9 cellular contexts compared by ENCODE assay signal in the genomic region with DNA sequence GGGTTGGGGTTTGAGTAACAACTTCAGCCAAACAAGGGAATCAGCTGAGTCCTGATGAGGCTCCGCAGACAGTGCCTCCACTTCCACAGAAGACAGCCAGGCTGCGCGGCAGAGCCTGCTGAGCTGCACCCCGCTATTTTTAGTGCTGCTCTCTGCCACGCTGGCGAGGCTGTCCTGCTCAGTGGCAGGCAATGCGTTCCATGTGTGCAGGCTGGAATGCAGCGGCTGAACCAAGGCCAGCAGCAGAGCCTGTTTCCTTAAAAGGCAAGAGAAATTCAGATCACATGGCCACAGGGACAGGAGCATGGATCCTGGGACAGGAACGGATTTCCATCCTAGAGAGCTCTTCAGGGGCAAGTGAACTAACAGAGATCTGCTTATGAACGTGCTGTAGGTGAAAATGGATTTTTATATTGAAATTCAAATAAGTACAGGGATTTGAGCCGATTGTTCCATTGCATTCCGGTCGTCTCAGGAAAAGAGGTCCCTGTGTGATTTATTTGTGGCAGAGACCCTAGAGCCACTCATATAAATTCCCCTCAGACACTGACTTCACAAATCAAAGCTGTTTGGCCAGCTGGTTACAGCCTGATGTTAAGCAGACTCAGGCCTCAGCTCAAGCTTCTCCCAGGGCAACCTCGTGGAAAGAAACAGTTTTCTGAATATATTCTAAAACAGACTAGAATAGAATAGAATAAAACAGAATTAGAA.
DNase-seq lines count a peak whose midpoint lies in the region; TF ChIP-seq lines count a peak whose summit lies in the region.
"Had no signal": no experiment of that assay in that cellular context is flagged by ENCODE, and none has a peak within 500 bp of the region (broad histone marks: within the 10 kb centered on the region; RNA-seq: fewer than 3 reads in every experiment).

No MANE protein-coding gene starts in this region.

- DNase-seq in AG04449 (ENCODE audit: low read depth, low spot score) (peak; percentile 97), SW480 (ENCODE audit: low spot score) (peak; percentile 39), glutamatergic neuron (peak; percentile 34), neural crest cell (ENCODE audit: low read depth, low spot score) (peak; percentile 23), NOMO-1 (lab: John Stamatoyannopoulos, UW; ENCODE audit: unreplicated experiment in 2 of 2) (no peak), activated gamma-delta T cell (lab: John Stamatoyannopoulos, UW) (no peak), COR-L47 (lab: John Stamatoyannopoulos, UW) (no peak)
- no peak for DNase-seq in stimulated activated CD4-positive, alpha-beta T cell treated with anti-CD3 and anti-CD28 coated beads, Interleukin-2, amount 100 ng/mL, for 24 hours

- no peak overlapping the region for H3K4me3 Mint-ChIP-seq in glutamatergic neuron (ENCODE audit: unreplicated experiment)
- H3K4me3 Mint-ChIP-seq in neural crest cell = no peak overlapping the region

- peaks cover 4% of the 10 kb centered on the region for H3K27me3 Mint-ChIP-seq in glutamatergic neuron (ENCODE audit: unreplicated experiment)
- no peaks in the 10 kb centered on the region for H3K27me3 Mint-ChIP-seq in neural crest cell (ENCODE audit: low read depth)

- H3K4me1 Mint-ChIP-seq in glutamatergic neuron (ENCODE audit: low read depth, unreplicated experiment) (peaks cover 7% of the 10 kb centered on the region), neural crest cell (peaks cover 8% of the 10 kb centered on the region)

- H3K9me3 Mint-ChIP-seq in glutamatergic neuron (ENCODE audit: unreplicated experiment) = peaks cover 2% of the 10 kb centered on the region
- no peaks in the 10 kb centered on the region for H3K9me3 Mint-ChIP-seq in neural crest cell

- H3K36me3 Mint-ChIP-seq in glutamatergic neuron (ENCODE audit: unreplicated experiment) (no peaks in the 10 kb centered on the region), neural crest cell (ENCODE audit: low read depth) (no peaks in the 10 kb centered on the region)

- TF ChIP-seq CTCF in AG04449 (IDR thresholded peaks at IDR 0.05; ENCODE audit: insufficient read depth, low read length, missing control alignments) = peak; percentile 63
- TF ChIP-seq CTCF in glutamatergic neuron (IDR thresholded peaks at IDR 0.05; ENCODE audit: partially characterized antibody, unreplicated experiment) = no peak
- TF ChIP-seq CTCF in neural crest cell (conservative IDR thresholded peaks at IDR 0.05) = no peak

- CTCF ChIA-PET in AG04449 (lab: Yijun Ruan, JAX) = interaction anchor here (0.8 to 5.6 kb wide), 13 partner anchors 11 to 193 kb away, joined by 3 to 35 read pairs (median 3); no protein-coding TSS in a partner anchor

- H3K27ac Mint-ChIP-seq in glutamatergic neuron (ENCODE audit: unreplicated experiment) (peak overlapping the region; percentile 79), neural crest cell (ENCODE audit: unreplicated experiment) (peak overlapping the region; percentile 70)

- no peak overlapping the region for H3K4me3 ChIP-seq in AG04449 (ENCODE audit: low read depth, low read length)
- H3K4me3 ChIP-seq: BLaER1 treated with 17β-estradiol and CSF1 and Interleukin-3, amounts not matched to agents 10 nM and 100 nM had no signal

- POLR2A ChIA-PET in AG04449 (lab: Yijun Ruan, JAX) = interaction anchor here (0.6 to 1.7 kb wide), 6 partner anchors 9 to 159 kb away, joined by 3 to 8 read pairs (median 6); no protein-coding TSS in a partner anchor

Comparison
In these comparisons a context has a peak if more than half of its experiments do, and no peak if none do; other contexts are left out.
1. DNase-seq: peak in AG04449 (single experiment), SW480 (single experiment), glutamatergic neuron (single experiment) and neural crest cell (single experiment); none in NOMO-1 (0 of 2), activated gamma-delta T cell (single experiment), stimulated activated CD4-positive, alpha-beta T cell treated with anti-CD3 and anti-CD28 coated beads, Interleukin-2, amount 100 ng/mL, for 24 hours (0 of 2) and COR-L47 (single experiment).